ENCODE assay signal across 13 cellular contexts in the genomic region with DNA sequence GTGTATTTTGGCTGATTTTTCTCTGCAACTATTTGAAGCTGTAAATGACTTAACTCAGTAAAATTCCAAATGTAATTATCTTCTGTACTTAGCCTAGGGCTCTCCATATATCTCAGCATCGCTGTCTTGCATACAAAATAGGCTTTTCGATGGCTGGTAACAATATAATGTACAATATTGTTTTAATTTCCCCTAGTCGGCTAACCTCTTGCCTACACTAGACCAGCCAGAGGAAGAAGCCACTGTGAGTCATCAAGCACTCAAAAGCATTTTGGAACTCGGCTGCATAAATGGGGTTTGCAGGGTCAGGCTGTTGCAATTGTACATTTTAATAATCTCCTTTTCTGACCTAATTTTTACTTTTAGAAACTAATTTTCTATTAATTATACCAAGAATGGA.
A peak's percentile ranks its signal among the peaks of the same experiment; 100 is the strongest.
DNase-seq lines count a peak whose midpoint lies in the region; ATAC-seq lines count a peak whose summit lies in the region.
"Had no signal": no experiment of that assay in that cellular context is flagged by ENCODE, and none has a peak within 500 bp of the region (broad histone marks: within the 10 kb centered on the region; RNA-seq: fewer than 3 reads in every experiment).

No MANE protein-coding gene starts in this region.

- peak; percentile 38 to 49 for ATAC-seq in activated CD4-positive, CD25-positive, alpha-beta regulatory T cell treated with anti-CD3 and anti-CD28 coated beads, Interleukin-2, amount 50 U/mL, for 24 hours
- ATAC-seq in HG03095 (IDR thresholded peaks at IDR 0.05; ENCODE audit: unreplicated experiment) (no peak), HG02840 (IDR thresholded peaks at IDR 0.05; ENCODE audit: low FRiP score, unreplicated experiment) (no peak), HG02763 (IDR thresholded peaks at IDR 0.05; ENCODE audit: unreplicated experiment) (no peak)

- no peak for DNase-seq in activated CD4-positive, CD25-positive, alpha-beta regulatory T cell (lab: John Stamatoyannopoulos, UW)
- DNase-seq in NCI-H226 = peak; percentile 17
- DNase-seq in dedifferentiated amniotic fluid mesenchymal stem cell (ENCODE audit: extremely low spot score) = peak; percentile 59
- DNase-seq in renal cortical epithelial cell (ENCODE audit: low read depth) = peak; percentile 50
- DNase-seq: 8988T, islet precursor cell, NCI-H2171 treated with DMSO at 0.1 percent for 48 hours, occipital lobe, T-cell had no signal

Comparison
In these comparisons a context has a peak if more than half of its experiments do, and no peak if none do; other contexts are left out.
1. ATAC-seq: peak in activated CD4-positive, CD25-positive, alpha-beta regulatory T cell treated with anti-CD3 and anti-CD28 coated beads, Interleukin-2, amount 50 U/mL, for 24 hours (2 of 2); none in HG03095 (single experiment), HG02840 (single experiment) and HG02763 (single experiment).
2. DNase-seq: peak in NCI-H226 (single experiment), dedifferentiated amniotic fluid mesenchymal stem cell (single experiment) and renal cortical epithelial cell (single experiment); none in activated CD4-positive, CD25-positive, alpha-beta regulatory T cell (0 of 4).